Comparison of ENCODE assay signal across 20 cellular contexts in the genomic region with DNA sequence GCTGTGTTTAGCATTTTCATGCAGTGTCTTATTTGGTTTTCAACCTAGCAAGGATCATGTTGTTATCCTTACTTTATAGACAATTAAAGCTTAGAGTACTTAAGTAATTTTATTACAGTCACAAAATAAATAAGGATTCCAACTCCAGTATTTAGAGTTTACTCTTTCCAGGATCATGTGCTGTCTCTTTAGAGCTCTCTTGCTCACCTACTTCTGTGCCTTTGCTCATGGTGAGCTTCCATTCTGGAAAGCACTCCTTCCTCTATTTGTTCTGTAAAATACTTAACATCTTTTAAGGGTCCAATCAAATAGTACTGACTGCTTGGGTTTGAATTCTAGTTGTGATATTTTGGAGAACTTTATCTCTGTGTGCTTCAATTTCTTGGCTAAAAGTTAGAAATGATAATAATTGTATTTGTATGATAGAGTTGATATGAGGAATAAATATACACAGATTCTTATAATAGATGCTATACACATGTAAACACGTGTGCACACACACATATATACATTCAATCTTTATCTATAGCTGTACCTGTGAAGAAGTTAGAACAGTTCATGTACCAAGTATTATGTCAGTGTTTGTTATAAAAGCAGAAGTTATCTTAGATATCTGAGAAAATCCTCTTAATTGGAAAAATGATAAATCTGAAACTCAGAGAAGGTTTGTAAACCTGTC. TPM values are rescaled to one million over a fixed set of nuclear protein-coding genes. Genes with fewer than 3 reads are reported as not detected.
A peak's percentile ranks its signal among the peaks of the same experiment; 100 is the strongest.
DNase-seq lines count a peak whose midpoint lies in the region; ATAC-seq and TF ChIP-seq lines count a peak whose summit lies in the region.
"Had no signal": no experiment of that assay in that cellular context is flagged by ENCODE, and none has a peak within 500 bp of the region (broad histone marks: within the 10 kb centered on the region; RNA-seq: fewer than 3 reads in every experiment).

No MANE protein-coding gene starts in this region.

- peaks cover 27% of the 10 kb centered on the region for H3K9me3 Mint-ChIP-seq in nephron progenitor cell
- H3K9me3 Mint-ChIP-seq: IgD-negative memory B cell had no signal

- WGBS in heart right ventricle, 2 donors: 75 to 81% methylated on average over 1 of the region's 1 CpG

- H3K36me3 ChIP-seq in NT2/D1 (ENCODE audit: insufficient read depth, insufficient read length, low read length): no peaks in the 10 kb centered on the region
- H3K36me3 ChIP-seq in heart right ventricle: no peaks in the 10 kb centered on the region

- intact Hi-C loops in heart right ventricle (cut with DNase I): no loop called here

- H3K4me3 Mint-ChIP-seq in nephron progenitor cell: peak overlapping the region; percentile 13
- H3K4me3 Mint-ChIP-seq: CD4-positive, alpha-beta memory T cell; IgD-negative memory B cell; T-cell had no signal

- no peak overlapping the region for H3K27ac ChIP-seq in heart right ventricle
- H3K27ac ChIP-seq: GM23248 had no signal

- H3K9ac ChIP-seq in NT2/D1 (ENCODE audit: insufficient read length, low read depth): no peak overlapping the region
- H3K9ac ChIP-seq: GM23248 had no signal

- H3K27me3 ChIP-seq in NT2/D1 (ENCODE audit: insufficient read depth, insufficient read length) (no peaks in the 10 kb centered on the region), heart right ventricle (peaks cover 0 to 3% (median 0%) of the 10 kb centered on the region in 7 donors)

- H3K27me3 Mint-ChIP-seq in nephron progenitor cell (ENCODE audit: low read depth, poor library complexity): peaks cover 8% of the 10 kb centered on the region

- H3K4me1 ChIP-seq in NT2/D1 (ENCODE audit: insufficient read depth, insufficient read length) (no peaks in the 10 kb centered on the region), heart right ventricle (no peaks in the 10 kb centered on the region)

- H3K4me3 ChIP-seq in NT2/D1 (ENCODE audit: insufficient read length, low read depth): peak overlapping the region; percentile 30
- H3K4me3 ChIP-seq in heart right ventricle: no peak overlapping the region
- H3K4me3 ChIP-seq: GM23248 had no signal

- H3K4me1 Mint-ChIP-seq in nephron progenitor cell: peaks cover 8% of the 10 kb centered on the region
- H3K4me1 Mint-ChIP-seq: CD4-positive, alpha-beta memory T cell; IgD-negative memory B cell; T-cell had no signal

- TF ChIP-seq CTCF in nephron progenitor cell (IDR thresholded peaks at IDR 0.05): no peak
- TF ChIP-seq CTCF in heart right ventricle (IDR thresholded peaks at IDR 0.05): no peak

- peaks cover 9% of the 10 kb centered on the region for H3K36me3 Mint-ChIP-seq in nephron progenitor cell (ENCODE audit: low read depth)
- H3K36me3 Mint-ChIP-seq: CD4-positive, alpha-beta memory T cell; IgD-negative memory B cell; T-cell had no signal

- no peak for ATAC-seq in heart right ventricle
- ATAC-seq: PC-3, T-cell had no signal

- no peak overlapping the region for H3K27ac Mint-ChIP-seq in nephron progenitor cell
- H3K27ac Mint-ChIP-seq: CD4-positive, alpha-beta memory T cell; IgD-negative memory B cell; T-cell had no signal

- peak in 2 of 3 experiments; percentile 50 to 55 for DNase-seq in NCI-H1417 (lab: John Stamatoyannopoulos, UW)
- DNase-seq in NCI-H1417 treated with DMSO at 0.1 percent for 48 hours (lab: John Stamatoyannopoulos, UW): no peak
- peak; percentile 19 for DNase-seq in HT-29 (ENCODE audit: low spot score)
- DNase-seq in NT2/D1 (ENCODE audit: low read depth, low spot score): no peak
- DNase-seq in nephron progenitor cell: no peak
- DNase-seq in heart right ventricle: no peak
- no peak for DNase-seq in stimulated activated CD4-positive, alpha-beta T cell treated with anti-CD3 and anti-CD28 coated beads, Interleukin-2, amount 100 ng/mL, for 48 hours
- DNase-seq in HuH-7.5 (ENCODE audit: low spot score): no peak
- DNase-seq: 8988T; CD4-positive, alpha-beta memory T cell; DND-41; GDM1; GM23248; NCI-H1930; NCI-H524; PC-3; T-cell had no signal

- no peaks in the 10 kb centered on the region for H3K9me3 ChIP-seq in NT2/D1 (ENCODE audit: insufficient read depth, low read length)
- H3K9me3 ChIP-seq in heart right ventricle: no peaks in the 10 kb centered on the region

RNA-seq across cellular contexts. Expression of gene CALCR, which starts 18.2 kb away (rescaled TPM):
- not detected in 2 replicates for total RNA-seq in HT-29 (2014; rRNA removed; shearing (Covaris generic))
- total RNA-seq in heart right ventricle: under 1 TPM in 2 of 10 donors, not detected in 8; 0.10 to 0.12 TPM
- polyA plus RNA-seq in heart right ventricle: not detected
- total RNA-seq: CD4-positive, alpha-beta memory T cell; GM23248; LHCN-M2; PC-3; T-cell had no signal
- polyA plus RNA-seq: BJ; CD4-positive, alpha-beta memory T cell; GM23248; IgD-negative memory B cell had no signal

Comparison
In these comparisons a context has a peak if more than half of its experiments do, and no peak if none do; other contexts are left out.
1. DNase-seq: peak in NCI-H1417 (2 of 3) and HT-29 (single experiment); none in NCI-H1417 treated with DMSO at 0.1 percent for 48 hours (single experiment), NT2/D1 (single experiment), nephron progenitor cell (single experiment), heart right ventricle (0 of 2), stimulated activated CD4-positive, alpha-beta T cell treated with anti-CD3 and anti-CD28 coated beads, Interleukin-2, amount 100 ng/mL, for 48 hours (0 of 2) and HuH-7.5 (single experiment).